Comparison of ENCODE assay signal across 8 cellular contexts in genomic region chr2:29921560-29921915, GRCh38. TPM values are rescaled to one million over a fixed set of nuclear protein-coding genes. Genes with fewer than 3 reads are reported as not detected.
DNase-seq lines count a peak whose midpoint lies in the region; ATAC-seq and TF ChIP-seq lines count a peak whose summit lies in the region.

ALK (minus strand) TSS chr2:29921586; CDS start chr2:29920659, 927 bp downstream.

- H3K27me3 ChIP-seq in HL-60 (ENCODE audit: insufficient read depth, poor library complexity, severe bottlenecking) = peaks cover 29% of the 10 kb centered on the region

- peaks cover 48% of the 10 kb centered on the region for H3K27me3 Mint-ChIP-seq in activated T-helper 1 cell treated with anti-CD3 and anti-CD28 coated beads, Interleukin-12 subunit alpha, Interleukin-12 subunit beta, Interleukin-2, Interleukin-4 antibody, amounts not matched to agents 30 ng/mL and 10 ng/mL and 1 ng/mL, durations not matched to agents 14 hours and 24 hours and 36 hours (ENCODE audit: insufficient read depth)
- peaks cover 41 to 86% (median 61%) of the 10 kb centered on the region in 5 donors for H3K27me3 Mint-ChIP-seq in naive thymus-derived CD8-positive, alpha-beta T cell

- intact Hi-C loops in activated T-helper 1 cell treated with anti-CD3 and anti-CD28 coated beads, Interleukin-12 subunit alpha, Interleukin-12 subunit beta, Interleukin-2, Interleukin-4 antibody, amounts not matched to agents 30 ng/mL and 10 ng/mL and 1 ng/mL, durations not matched to agents 14 hours and 24 hours and 36 hours (cut with micrococcal nuclease) = no loop called here

- POLR2A ChIA-PET in naive thymus-derived CD8-positive, alpha-beta T cell (lab: Charles Lee) = no interaction called here

- H3K27ac ChIP-seq in HL-60 (replicated peaks) = no peak within 1 kb of the TSS

- H3K27ac Mint-ChIP-seq in activated T-helper 1 cell treated with anti-CD3 and anti-CD28 coated beads, Interleukin-12 subunit alpha, Interleukin-12 subunit beta, Interleukin-2, Interleukin-4 antibody, amounts not matched to agents 30 ng/mL and 10 ng/mL and 1 ng/mL, durations not matched to agents 14 hours and 24 hours and 36 hours = no peak within 1 kb of the TSS
- peak within 1 kb of the TSS in 1 of 10 donors; percentile 50 for H3K27ac Mint-ChIP-seq in naive thymus-derived CD8-positive, alpha-beta T cell

- no peak for TF ChIP-seq CTCF in HL-60 (IDR thresholded peaks at IDR 0.05; ENCODE audit: insufficient read depth, low read length)
- TF ChIP-seq CTCF in fibroblast of mammary gland (conservative IDR thresholded peaks at IDR 0.05; ENCODE audit: control insufficient read depth, insufficient read depth, low read depth, low read length) = no peak

- H3K9me3 Mint-ChIP-seq in activated T-helper 1 cell treated with anti-CD3 and anti-CD28 coated beads, Interleukin-12 subunit alpha, Interleukin-12 subunit beta, Interleukin-2, Interleukin-4 antibody, amounts not matched to agents 30 ng/mL and 10 ng/mL and 1 ng/mL, durations not matched to agents 14 hours and 24 hours and 36 hours = no peaks in the 10 kb centered on the region
- peaks cover 0 to 15% (median 5%) of the 10 kb centered on the region in 9 donors for H3K9me3 Mint-ChIP-seq in naive thymus-derived CD8-positive, alpha-beta T cell

- peak; percentile 70 to 71 for ATAC-seq in naive thymus-derived CD8-positive, alpha-beta T cell
- peak; percentile 81 for ATAC-seq in stimulated activated naive CD8-positive, alpha-beta T cell treated with anti-CD3 and anti-CD28 coated beads, Interleukin-15, Interleukin-2, amounts not matched to agents 100 U/mL and 50 U/mL, for 24 hours
- ATAC-seq in GM18502 (IDR thresholded peaks at IDR 0.05; ENCODE audit: poor library complexity, unreplicated experiment) = no peak

- no peaks in the 10 kb centered on the region for H3K36me3 Mint-ChIP-seq in activated T-helper 1 cell treated with anti-CD3 and anti-CD28 coated beads, Interleukin-12 subunit alpha, Interleukin-12 subunit beta, Interleukin-2, Interleukin-4 antibody, amounts not matched to agents 30 ng/mL and 10 ng/mL and 1 ng/mL, durations not matched to agents 14 hours and 24 hours and 36 hours (ENCODE audit: low read depth)
- peaks cover 0 to 10% (median 4%) of the 10 kb centered on the region in 3 donors for H3K36me3 Mint-ChIP-seq in naive thymus-derived CD8-positive, alpha-beta T cell

- H3K4me3 ChIP-seq in HL-60 (replicated peaks; ENCODE audit: insufficient read depth, low read length) (no peak within 1 kb of the TSS), fibroblast of mammary gland (ENCODE audit: control insufficient read depth, low read depth, low read length) (no peak within 1 kb of the TSS)

- DNase-seq in C1 segment of cervical spinal cord (lab: John Stamatoyannopoulos, UW) (peak in 13 of 14 donors; percentile 29 to 88 (median 76)), HL-60 (ENCODE audit: low read depth in 1 of 2, low spot score in 1 of 2) (peak; percentile 22 to 66), NOMO-1 (lab: John Stamatoyannopoulos, UW; ENCODE audit: unreplicated experiment in 2 of 2) (peak; percentile 46 to 58), fibroblast of mammary gland (ENCODE audit: low read depth) (peak; percentile 73)
- DNase-seq in activated T-helper 1 cell treated with anti-CD3 and anti-CD28 coated beads, Interleukin-12 subunit alpha, Interleukin-12 subunit beta, Interleukin-2, Interleukin-4 antibody, amounts not matched to agents 30 ng/mL and 10 ng/mL and 1 ng/mL, durations not matched to agents 14 hours and 24 hours and 36 hours (ENCODE audit: low spot score) = peak; percentile 17
- peak in 8 of 10 donors; percentile 12 to 64 (median 26) for DNase-seq in naive thymus-derived CD8-positive, alpha-beta T cell
- DNase-seq in stimulated activated naive CD8-positive, alpha-beta T cell treated with anti-CD3 and anti-CD28 coated beads, Interleukin-15, Interleukin-2, amounts not matched to agents 100 U/mL and 50 U/mL, for 24 hours = peak; percentile 74

- H3K4me1 Mint-ChIP-seq in activated T-helper 1 cell treated with anti-CD3 and anti-CD28 coated beads, Interleukin-12 subunit alpha, Interleukin-12 subunit beta, Interleukin-2, Interleukin-4 antibody, amounts not matched to agents 30 ng/mL and 10 ng/mL and 1 ng/mL, durations not matched to agents 14 hours and 24 hours and 36 hours (ENCODE audit: low read depth) = no peaks in the 10 kb centered on the region
- peaks cover 0 to 20% (median 11%) of the 10 kb centered on the region in 4 donors for H3K4me1 Mint-ChIP-seq in naive thymus-derived CD8-positive, alpha-beta T cell

- H3K4me3 Mint-ChIP-seq in activated T-helper 1 cell treated with anti-CD3 and anti-CD28 coated beads, Interleukin-12 subunit alpha, Interleukin-12 subunit beta, Interleukin-2, Interleukin-4 antibody, amounts not matched to agents 30 ng/mL and 10 ng/mL and 1 ng/mL, durations not matched to agents 14 hours and 24 hours and 36 hours = peak within 1 kb of the TSS; percentile 5
- H3K4me3 Mint-ChIP-seq in naive thymus-derived CD8-positive, alpha-beta T cell = peak within 1 kb of the TSS; percentile 42 to 78 (median 63)

RNA-seq across cellular contexts. Expression of gene ALK, which starts in this region (rescaled TPM):
- total RNA-seq in activated T-helper 1 cell treated with anti-CD3 and anti-CD28 coated beads, Interleukin-12 subunit alpha, Interleukin-12 subunit beta, Interleukin-2, Interleukin-4 antibody, amounts not matched to agents 30 ng/mL and 10 ng/mL and 1 ng/mL, durations not matched to agents 14 hours and 24 hours and 36 hours = not detected in 2 replicates
- total RNA-seq in naive thymus-derived CD8-positive, alpha-beta T cell = not detected
- under 1 TPM in 1 of 3 donors, not detected in 2; 0.10 TPM for polyA plus RNA-seq in naive thymus-derived CD8-positive, alpha-beta T cell

Comparison
In these comparisons a context has a peak if more than half of its experiments do, and no peak if none do; other contexts are left out.
1. Peak in DNase-seq in activated T-helper 1 cell treated with anti-CD3 and anti-CD28 coated beads, Interleukin-12 subunit alpha, Interleukin-12 subunit beta, Interleukin-2, Interleukin-4 antibody, amounts not matched to agents 30 ng/mL and 10 ng/mL and 1 ng/mL, durations not matched to agents 14 hours and 24 hours and 36 hours; RNA of the gene not detected or under 1 TPM.
2. Peak in DNase-seq and ATAC-seq in naive thymus-derived CD8-positive, alpha-beta T cell; RNA of the gene not detected or under 1 TPM.
3. DNase-seq: peak in every context shown above with its lines; median percentile 76 in C1 segment of cervical spinal cord; 74 in stimulated activated naive CD8-positive, alpha-beta T cell treated with anti-CD3 and anti-CD28 coated beads, Interleukin-15, Interleukin-2, amounts not matched to agents 100 U/mL and 50 U/mL, for 24 hours; 73 in fibroblast of mammary gland; 52 in NOMO-1; 44 in HL-60; 26 in naive thymus-derived CD8-positive, alpha-beta T cell; 17 in activated T-helper 1 cell treated with anti-CD3 and anti-CD28 coated beads, Interleukin-12 subunit alpha, Interleukin-12 subunit beta, Interleukin-2, Interleukin-4 antibody, amounts not matched to agents 30 ng/mL and 10 ng/mL and 1 ng/mL, durations not matched to agents 14 hours and 24 hours and 36 hours.